Comparison of ENCODE assay signal across 7 cellular contexts in genomic region chr2:160221391-160222276, GRCh38. TPM values are rescaled to one million over a fixed set of nuclear protein-coding genes. Genes with fewer than 3 reads are reported as not detected.
DNase-seq lines count a peak whose midpoint lies in the region; ATAC-seq, FAIRE-seq and TF ChIP-seq lines count a peak whose summit lies in the region.

No MANE protein-coding gene starts in this region.

- peak; percentile 77 for FAIRE-seq in keratinocyte (lab: Jason Lieb, UNC)

- no peak for TF ChIP-seq CTCF in keratinocyte (optimal IDR thresholded peaks at IDR 0.05 in 1 of 3, IDR thresholded peaks at IDR 0.05 in 1 of 3, conservative IDR thresholded peaks at IDR 0.05 in 1 of 3; ENCODE audit: extremely low read depth in 1 of 3, insufficient read depth in 2 of 3, low read length in 3 of 3)
- peak in 1 of 7 experiments; percentile 7 for TF ChIP-seq CTCF in stomach (IDR thresholded peaks at IDR 0.05)

- DNase-seq in HuH-7.5 (ENCODE audit: low spot score), result peak; percentile 42
- peak; percentile 24 for DNase-seq in amniotic stem cell (lab: John Stamatoyannopoulos, UW)
- DNase-seq in keratinocyte (ENCODE audit: low read depth, low spot score), result peak; percentile 79
- DNase-seq in stomach, result peak; percentile 86
- no peak for DNase-seq in T-cell
- DNase-seq in activated CD8-positive, alpha-beta T cell treated with anti-CD3 and anti-CD28 coated beads, Interleukin-2, amount 10 ng/mL, durations not matched to agents 7 days and 5 days, result no peak

- H3K27ac ChIP-seq in keratinocyte (ENCODE audit: control insufficient read depth, insufficient read depth, low read length) (peak overlapping the region; percentile 95), stomach (peak overlapping the region; percentile 76 to 98 (median 86))

- H3K9ac ChIP-seq in keratinocyte (ENCODE audit: control insufficient read depth, extremely low read depth, insufficient read depth, low read length), result peak overlapping the region; percentile 81

- no peaks in the 10 kb centered on the region for H4K20me1 ChIP-seq in keratinocyte (ENCODE audit: control insufficient read depth, extremely low read depth, insufficient read depth, low read length)

- no peak for TF ChIP-seq POLR2A in stomach (IDR thresholded peaks at IDR 0.05)

- no peak overlapping the region for H3K4me3 Mint-ChIP-seq in T-cell
- no peak overlapping the region for H3K4me3 Mint-ChIP-seq in activated CD8-positive, alpha-beta T cell treated with anti-CD3 and anti-CD28 coated beads, Interleukin-2, amount 10 ng/mL, durations not matched to agents 7 days and 5 days

- no peaks in the 10 kb centered on the region for H3K79me2 ChIP-seq in keratinocyte (ENCODE audit: control insufficient read depth, insufficient read depth, low read length)

- peaks cover 0 to 5% of the 10 kb centered on the region in 2 donors for H3K27me3 Mint-ChIP-seq in T-cell
- peaks cover 10% of the 10 kb centered on the region for H3K27me3 Mint-ChIP-seq in activated CD8-positive, alpha-beta T cell treated with anti-CD3 and anti-CD28 coated beads, Interleukin-2, amount 10 ng/mL, durations not matched to agents 7 days and 5 days (ENCODE audit: low read depth)

- intact Hi-C loops in stomach (cut with DNase I; ENCODE audit: low total_unique reads), result no loop called here

- H3K9me3 ChIP-seq in keratinocyte (ENCODE audit: control insufficient read depth, low read depth, low read length) (no peaks in the 10 kb centered on the region), stomach (no peaks in the 10 kb centered on the region)

- no peak for TF ChIP-seq EP300 in stomach (IDR thresholded peaks at IDR 0.05)

- H3K36me3 Mint-ChIP-seq in T-cell, result no peaks in the 10 kb centered on the region
- H3K36me3 Mint-ChIP-seq in activated CD8-positive, alpha-beta T cell treated with anti-CD3 and anti-CD28 coated beads, Interleukin-2, amount 10 ng/mL, durations not matched to agents 7 days and 5 days (ENCODE audit: low read depth), result no peaks in the 10 kb centered on the region

- H3K4me3 ChIP-seq in keratinocyte (ENCODE audit: control insufficient read depth in 2 of 3, extremely low read depth in 1 of 3, insufficient read depth in 2 of 3, low read depth in 1 of 3, low read length in 3 of 3), result peak overlapping the region in 2 of 3 experiments; percentile 33 to 34
- H3K4me3 ChIP-seq in stomach, result no peak overlapping the region

- H3K27me3 ChIP-seq in keratinocyte (ENCODE audit: control insufficient read depth, extremely low read depth, insufficient read depth, low read length), result no peaks in the 10 kb centered on the region
- H3K27me3 ChIP-seq in stomach, result no peaks in the 10 kb centered on the region

- H3K9me3 Mint-ChIP-seq in T-cell, result no peaks in the 10 kb centered on the region
- no peaks in the 10 kb centered on the region for H3K9me3 Mint-ChIP-seq in activated CD8-positive, alpha-beta T cell treated with anti-CD3 and anti-CD28 coated beads, Interleukin-2, amount 10 ng/mL, durations not matched to agents 7 days and 5 days (ENCODE audit: insufficient read depth)

- no peak for ATAC-seq in T-cell (replicated peaks in 1 of 4)
- no peak for ATAC-seq in activated CD8-positive, alpha-beta T cell treated with anti-CD3 and anti-CD28 coated beads, Interleukin-2, amount 10 ng/mL, durations not matched to agents 7 days and 5 days
- ATAC-seq in HG03095 (IDR thresholded peaks at IDR 0.05; ENCODE audit: unreplicated experiment), result no peak

- H3K4me1 ChIP-seq in keratinocyte (ENCODE audit: control insufficient read depth, extremely low read depth, insufficient read depth, low read length) (peaks cover 76% of the 10 kb centered on the region), stomach (peaks cover 35 to 66% (median 40%) of the 10 kb centered on the region in 4 donors)

- no peak overlapping the region for H3K27ac Mint-ChIP-seq in T-cell
- no peak overlapping the region for H3K27ac Mint-ChIP-seq in activated CD8-positive, alpha-beta T cell treated with anti-CD3 and anti-CD28 coated beads, Interleukin-2, amount 10 ng/mL, durations not matched to agents 7 days and 5 days

- dilution Hi-C loops in keratinocyte (cut with MboI; ENCODE audit: extremely low pct_ligation_motif_present, low sequenced_read_pairs), result no loop called here

- no peak overlapping the region for H2AFZ ChIP-seq in keratinocyte (ENCODE audit: control insufficient read depth, low read length)

- no peaks in the 10 kb centered on the region for H3K36me3 ChIP-seq in keratinocyte (ENCODE audit: control insufficient read depth in 2 of 2, extremely low read depth in 1 of 2, insufficient read depth in 2 of 2, low read length in 2 of 2)
- H3K36me3 ChIP-seq in stomach, result no peaks in the 10 kb centered on the region

- 22 to 57% (median 33%) methylated on average over 10 to 12 of the region's 12 CpGs for WGBS in stomach, 5 donors

- peak overlapping the region; percentile 76 for H3K4me2 ChIP-seq in keratinocyte (ENCODE audit: control insufficient read depth, extremely low read depth, insufficient read depth, low read depth, low read length)

- POLR2A ChIA-PET in T-cell (lab: Charles Lee), result no interaction called here
- POLR2A ChIA-PET in activated CD8-positive, alpha-beta T cell treated with anti-CD3 and anti-CD28 coated beads, Interleukin-2, amount 10 ng/mL, durations not matched to agents 7 days and 5 days (lab: Charles Lee), result no interaction called here

- H3K9me1 ChIP-seq in keratinocyte (ENCODE audit: control insufficient read depth, extremely low read depth, insufficient read depth, low read length), result no peaks in the 10 kb centered on the region

- peaks cover 11 to 36% (median 32%) of the 10 kb centered on the region in 3 donors for H3K4me1 Mint-ChIP-seq in T-cell
- peaks cover 31% of the 10 kb centered on the region for H3K4me1 Mint-ChIP-seq in activated CD8-positive, alpha-beta T cell treated with anti-CD3 and anti-CD28 coated beads, Interleukin-2, amount 10 ng/mL, durations not matched to agents 7 days and 5 days (ENCODE audit: low read depth)

- CTCF ChIA-PET in T-cell (lab: Charles Lee), result no interaction called here
- CTCF ChIA-PET in activated CD8-positive, alpha-beta T cell treated with anti-CD3 and anti-CD28 coated beads, Interleukin-2, amount 10 ng/mL, durations not matched to agents 7 days and 5 days (lab: Charles Lee), result interaction anchor here (1.3 to 1.6 kb wide), 3 partner anchors 30 to 49 kb away, joined by 3 to 5 read pairs (median 4); no protein-coding TSS in a partner anchor

RNA-seq across cellular contexts. Expression of gene ITGB6, which starts 21.6 kb away (rescaled TPM):
- polyA plus RNA-seq in keratinocyte (174 to 197 TPM (median 183 TPM) in 3 replicates), stomach (10 to 100 TPM in 1 of 3 donors, 1 to 10 TPM in 2; 2.7 to 10.3 (median 6.4) TPM)
- polyA plus RNA-seq in keratinocyte (2011; ENCODE audit: low read depth), result 7.3 TPM
- 39.0 and 68.3 TPM in 2 replicates for polyA plus RNA-seq in keratinocyte (2011; cell fraction: cytosol; rRNA removed)
- polyA plus RNA-seq in keratinocyte (2011; cell fraction: nucleus; rRNA removed), result 324 and 400 TPM in 2 replicates
- 15.1 and 117 TPM in 2 replicates for polyA plus RNA-seq in keratinocyte (2012; ENCODE audit: low replicate concordance)
- 102 to 255 TPM (median 248 TPM) in 3 replicates for polyA minus RNA-seq in keratinocyte
- polyA minus RNA-seq in keratinocyte (2011; cell fraction: cytosol; rRNA and poly(A)+ RNA removed), result 108 TPM
- 418 and 705 TPM in 2 replicates for polyA minus RNA-seq in keratinocyte (2011; cell fraction: nucleus; rRNA and poly(A)+ RNA removed)
- total RNA-seq in stomach (10 to 100 TPM in 3 of 5 donors, 1 to 10 TPM in 2; 2.3 to 49.6 (median 17.0) TPM), T-cell (under 1 TPM in 2 of 5 donors, not detected in 3; 0.09 to 0.38 TPM)
- total RNA-seq in activated CD8-positive, alpha-beta T cell treated with anti-CD3 and anti-CD28 coated beads, Interleukin-2, amount 10 ng/mL, durations not matched to agents 7 days and 5 days, result not detected

Comparison
In these comparisons a context has a peak if more than half of its experiments do, and no peak if none do; other contexts are left out.
1. DNase-seq: peak in HuH-7.5 (single experiment), amniotic stem cell (single experiment), keratinocyte (single experiment) and stomach (single experiment); none in T-cell (0 of 34) and activated CD8-positive, alpha-beta T cell treated with anti-CD3 and anti-CD28 coated beads, Interleukin-2, amount 10 ng/mL, durations not matched to agents 7 days and 5 days (single experiment).
2. H3K4me3 ChIP-seq: peak in keratinocyte (2 of 3); none in stomach (0 of 4).